ENCODE assay signal across 1 cellular context in the genomic region with DNA sequence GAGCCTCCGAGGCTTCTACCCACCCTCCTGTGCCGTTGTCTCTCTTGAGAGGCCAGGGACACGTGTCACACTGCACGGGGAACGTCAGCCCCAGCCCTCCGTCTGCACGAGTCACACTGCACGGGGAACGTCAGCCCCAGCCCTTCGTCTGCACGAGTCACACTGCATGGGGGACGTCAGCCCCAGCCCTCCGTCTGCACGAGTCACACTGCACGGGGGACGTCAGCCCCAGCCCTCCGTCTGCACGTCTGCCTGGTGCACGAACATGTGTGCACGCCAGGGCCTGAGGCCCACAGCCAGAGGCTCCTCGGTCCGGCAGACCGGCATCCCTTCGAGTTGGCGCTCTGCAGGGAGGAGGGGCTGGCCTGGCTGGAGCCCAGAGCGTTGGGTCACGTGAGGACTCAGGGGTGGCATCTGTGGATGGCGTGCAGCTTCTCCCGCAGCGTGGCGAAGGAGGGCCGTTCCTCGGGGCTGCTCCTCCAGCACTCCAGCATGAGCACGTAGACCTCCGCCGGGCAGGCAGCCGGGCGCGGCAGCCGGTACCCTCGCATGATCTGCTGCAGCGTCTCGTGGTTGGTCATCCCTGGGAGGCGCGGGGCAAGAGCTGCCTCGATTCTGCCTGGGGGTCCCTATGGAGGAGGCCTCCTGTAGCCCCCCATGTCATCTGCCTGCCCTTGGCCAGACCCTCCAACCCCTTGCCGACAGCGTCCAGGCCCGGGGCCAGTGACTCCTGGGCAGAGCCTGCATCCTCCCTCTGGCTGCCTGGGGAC.
TF ChIP-seq lines count a peak whose summit lies in the region.

No MANE protein-coding gene starts in this region.

TF ChIP-seq in HepG2, 621 proteins besides CTCF, POLR2A, EP300 and RAD21 (continues in another document):
- no peak for TF ChIP-seq PTBP1 (IDR thresholded peaks at IDR 0.05; ENCODE audit: low read depth, low read length, poor library complexity, severe bottlenecking)
- TF ChIP-seq FOXO1 (CRISPR knock-in tag; IDR thresholded peaks at IDR 0.05): no peak
- 0 out of 2 replicates have a peak, but pooled peaks have one; percentile 14 for TF ChIP-seq MTA1 (CRISPR knock-in tag; IDR thresholded peaks at IDR 0.05; ENCODE audit: borderline replicate concordance)
- no peak for TF ChIP-seq CREM (IDR thresholded peaks at IDR 0.05)
- TF ChIP-seq CREM (CRISPR knock-in tag; IDR thresholded peaks at IDR 0.05): no peak
- TF ChIP-seq ZFP36L2 (CRISPR knock-in tag; IDR thresholded peaks at IDR 0.05): no peak
- TF ChIP-seq, protein P1, sequence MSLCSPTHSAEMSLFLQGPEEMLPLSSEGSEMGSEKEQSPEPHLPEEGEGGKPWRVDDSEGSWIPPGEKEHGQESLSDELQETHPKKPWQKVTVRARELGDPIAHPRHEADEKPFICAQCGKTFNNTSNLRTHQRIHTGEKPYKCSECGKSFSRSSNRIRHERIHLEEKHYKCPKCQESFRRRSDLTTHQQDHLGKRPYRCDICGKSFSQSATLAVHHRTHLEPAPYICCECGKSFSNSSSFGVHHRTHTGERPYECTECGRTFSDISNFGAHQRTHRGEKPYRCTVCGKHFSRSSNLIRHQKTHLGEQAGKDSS (CRISPR knock-in tag; IDR thresholded peaks at IDR 0.05; ENCODE audit: borderline replicate concordance, low read depth): no peak
- TF ChIP-seq, protein P2, sequence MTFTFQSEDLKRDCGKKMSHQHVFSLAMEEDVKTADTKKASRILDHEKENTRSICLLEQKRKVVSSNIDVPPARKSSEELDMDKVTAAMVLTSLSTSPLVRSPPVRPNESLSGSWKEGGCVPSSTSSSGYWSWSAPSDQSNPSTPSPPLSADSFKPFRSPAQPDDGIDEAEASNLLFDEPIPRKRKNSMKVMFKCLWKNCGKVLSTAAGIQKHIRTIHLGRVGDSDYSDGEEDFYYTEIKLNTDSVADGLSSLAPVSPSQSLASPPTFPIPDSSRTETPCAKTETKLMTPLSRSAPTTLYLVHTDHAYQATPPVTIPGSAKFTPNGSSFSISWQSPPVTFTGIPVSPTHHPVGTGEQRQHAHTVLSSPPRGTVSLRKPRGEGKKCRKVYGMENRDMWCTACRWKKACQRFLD (CRISPR knock-in tag; IDR thresholded peaks at IDR 0.05; ENCODE audit: borderline replicate concordance): no peak
- TF ChIP-seq, protein P3, sequence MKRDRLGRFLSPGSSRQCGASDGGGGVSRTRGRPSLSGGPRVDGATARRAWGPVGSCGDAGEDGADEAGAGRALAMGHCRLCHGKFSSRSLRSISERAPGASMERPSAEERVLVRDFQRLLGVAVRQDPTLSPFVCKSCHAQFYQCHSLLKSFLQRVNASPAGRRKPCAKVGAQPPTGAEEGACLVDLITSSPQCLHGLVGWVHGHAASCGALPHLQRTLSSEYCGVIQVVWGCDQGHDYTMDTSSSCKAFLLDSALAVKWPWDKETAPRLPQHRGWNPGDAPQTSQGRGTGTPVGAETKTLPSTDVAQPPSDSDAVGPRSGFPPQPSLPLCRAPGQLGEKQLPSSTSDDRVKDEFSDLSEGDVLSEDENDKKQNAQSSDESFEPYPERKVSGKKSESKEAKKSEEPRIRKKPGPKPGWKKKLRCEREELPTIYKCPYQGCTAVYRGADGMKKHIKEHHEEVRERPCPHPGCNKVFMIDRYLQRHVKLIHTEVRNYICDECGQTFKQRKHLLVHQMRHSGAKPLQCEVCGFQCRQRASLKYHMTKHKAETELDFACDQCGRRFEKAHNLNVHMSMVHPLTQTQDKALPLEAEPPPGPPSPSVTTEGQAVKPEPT (CRISPR knock-in tag; IDR thresholded peaks at IDR 0.05; ENCODE audit: low read depth): no peak
- TF ChIP-seq, protein P4, sequence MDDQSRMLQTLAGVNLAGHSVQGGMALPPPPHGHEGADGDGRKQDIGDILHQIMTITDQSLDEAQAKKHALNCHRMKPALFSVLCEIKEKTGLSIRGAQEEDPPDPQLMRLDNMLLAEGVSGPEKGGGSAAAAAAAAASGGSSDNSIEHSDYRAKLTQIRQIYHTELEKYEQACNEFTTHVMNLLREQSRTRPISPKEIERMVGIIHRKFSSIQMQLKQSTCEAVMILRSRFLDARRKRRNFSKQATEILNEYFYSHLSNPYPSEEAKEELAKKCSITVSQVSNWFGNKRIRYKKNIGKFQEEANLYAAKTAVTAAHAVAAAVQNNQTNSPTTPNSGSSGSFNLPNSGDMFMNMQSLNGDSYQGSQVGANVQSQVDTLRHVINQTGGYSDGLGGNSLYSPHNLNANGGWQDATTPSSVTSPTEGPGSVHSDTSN (CRISPR knock-in tag; IDR thresholded peaks at IDR 0.05; ENCODE audit: borderline replicate concordance): no peak
- TF ChIP-seq CEBPG (CRISPR knock-in tag; IDR thresholded peaks at IDR 0.05): no peak
- no peak for TF ChIP-seq ZNF121 (CRISPR knock-in tag; IDR thresholded peaks at IDR 0.05)
- no peak for TF ChIP-seq RFX3 (CRISPR knock-in tag; IDR thresholded peaks at IDR 0.05)
- no peak for TF ChIP-seq SP140L (CRISPR knock-in tag; IDR thresholded peaks at IDR 0.05; ENCODE audit: borderline replicate concordance)
- no peak for TF ChIP-seq PRPF4 (IDR thresholded peaks at IDR 0.05; ENCODE audit: low read depth, low read length, poor library complexity, severe bottlenecking)
- TF ChIP-seq, protein P5, sequence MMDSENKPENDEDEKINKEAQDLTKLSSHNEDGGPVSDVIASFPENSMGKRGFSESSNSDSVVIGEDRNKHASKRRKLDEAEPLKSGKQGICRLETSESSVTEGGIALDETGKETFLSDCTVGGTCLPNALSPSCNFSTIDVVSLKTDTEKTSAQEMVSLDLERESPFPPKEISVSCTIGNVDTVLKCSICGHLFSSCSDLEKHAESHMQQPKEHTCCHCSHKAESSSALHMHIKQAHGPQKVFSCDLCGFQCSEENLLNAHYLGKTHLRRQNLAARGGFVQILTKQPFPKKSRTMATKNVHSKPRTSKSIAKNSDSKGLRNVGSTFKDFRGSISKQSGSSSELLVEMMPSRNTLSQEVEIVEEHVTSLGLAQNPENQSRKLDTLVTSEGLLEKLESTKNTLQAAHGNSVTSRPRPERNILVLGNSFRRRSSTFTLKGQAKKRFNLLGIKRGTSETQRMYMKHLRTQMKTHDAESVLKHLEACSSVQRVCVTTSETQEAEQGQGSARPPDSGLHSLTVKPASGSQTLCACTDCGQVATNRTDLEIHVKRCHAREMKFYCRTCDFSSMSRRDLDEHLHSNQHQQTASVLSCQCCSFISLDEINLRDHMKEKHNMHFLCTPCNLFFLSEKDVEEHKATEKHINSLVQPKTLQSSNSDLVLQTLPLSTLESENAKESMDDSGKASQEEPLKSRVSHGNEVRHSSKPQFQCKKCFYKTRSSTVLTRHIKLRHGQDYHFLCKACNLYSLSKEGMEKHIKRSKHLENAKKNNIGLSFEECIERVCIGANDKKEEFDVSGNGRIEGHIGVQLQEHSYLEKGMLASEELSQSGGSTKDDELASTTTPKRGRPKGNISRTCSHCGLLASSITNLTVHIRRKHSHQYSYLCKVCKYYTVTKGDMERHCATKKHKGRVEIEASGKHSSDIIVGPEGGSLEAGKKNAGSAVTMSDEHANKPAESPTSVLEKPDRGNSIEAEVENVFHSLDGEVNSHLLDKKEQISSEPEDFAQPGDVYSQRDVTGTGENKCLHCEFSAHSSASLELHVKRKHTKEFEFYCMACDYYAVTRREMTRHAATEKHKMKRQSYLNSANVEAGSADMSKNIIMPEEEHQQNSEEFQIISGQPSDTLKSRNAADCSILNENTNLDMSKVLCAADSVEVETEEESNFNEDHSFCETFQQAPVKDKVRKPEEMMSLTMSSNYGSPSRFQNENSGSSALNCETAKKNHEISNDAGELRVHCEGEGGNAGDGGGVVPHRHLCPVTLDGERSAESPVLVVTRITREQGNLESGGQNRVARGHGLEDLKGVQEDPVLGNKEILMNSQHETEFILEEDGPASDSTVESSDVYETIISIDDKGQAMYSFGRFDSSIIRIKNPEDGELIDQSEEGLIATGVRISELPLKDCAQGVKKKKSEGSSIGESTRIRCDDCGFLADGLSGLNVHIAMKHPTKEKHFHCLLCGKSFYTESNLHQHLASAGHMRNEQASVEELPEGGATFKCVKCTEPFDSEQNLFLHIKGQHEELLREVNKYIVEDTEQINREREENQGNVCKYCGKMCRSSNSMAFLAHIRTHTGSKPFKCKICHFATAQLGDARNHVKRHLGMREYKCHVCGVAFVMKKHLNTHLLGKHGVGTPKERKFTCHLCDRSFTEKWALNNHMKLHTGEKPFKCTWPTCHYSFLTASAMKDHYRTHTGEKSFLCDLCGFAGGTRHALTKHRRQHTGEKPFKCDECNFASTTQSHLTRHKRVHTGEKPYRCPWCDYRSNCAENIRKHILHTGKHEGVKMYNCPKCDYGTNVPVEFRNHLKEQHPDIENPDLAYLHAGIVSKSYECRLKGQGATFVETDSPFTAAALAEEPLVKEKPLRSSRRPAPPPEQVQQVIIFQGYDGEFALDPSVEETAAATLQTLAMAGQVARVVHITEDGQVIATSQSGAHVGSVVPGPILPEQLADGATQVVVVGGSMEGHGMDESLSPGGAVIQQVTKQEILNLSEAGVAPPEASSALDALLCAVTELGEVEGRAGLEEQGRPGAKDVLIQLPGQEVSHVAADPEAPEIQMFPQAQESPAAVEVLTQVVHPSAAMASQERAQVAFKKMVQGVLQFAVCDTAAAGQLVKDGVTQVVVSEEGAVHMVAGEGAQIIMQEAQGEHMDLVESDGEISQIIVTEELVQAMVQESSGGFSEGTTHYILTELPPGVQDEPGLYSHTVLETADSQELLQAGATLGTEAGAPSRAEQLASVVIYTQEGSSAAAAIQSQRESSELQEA (CRISPR knock-in tag; IDR thresholded peaks at IDR 0.05; ENCODE audit: not compliant biosample characterization): peak; percentile 14
- TF ChIP-seq, protein P6, sequence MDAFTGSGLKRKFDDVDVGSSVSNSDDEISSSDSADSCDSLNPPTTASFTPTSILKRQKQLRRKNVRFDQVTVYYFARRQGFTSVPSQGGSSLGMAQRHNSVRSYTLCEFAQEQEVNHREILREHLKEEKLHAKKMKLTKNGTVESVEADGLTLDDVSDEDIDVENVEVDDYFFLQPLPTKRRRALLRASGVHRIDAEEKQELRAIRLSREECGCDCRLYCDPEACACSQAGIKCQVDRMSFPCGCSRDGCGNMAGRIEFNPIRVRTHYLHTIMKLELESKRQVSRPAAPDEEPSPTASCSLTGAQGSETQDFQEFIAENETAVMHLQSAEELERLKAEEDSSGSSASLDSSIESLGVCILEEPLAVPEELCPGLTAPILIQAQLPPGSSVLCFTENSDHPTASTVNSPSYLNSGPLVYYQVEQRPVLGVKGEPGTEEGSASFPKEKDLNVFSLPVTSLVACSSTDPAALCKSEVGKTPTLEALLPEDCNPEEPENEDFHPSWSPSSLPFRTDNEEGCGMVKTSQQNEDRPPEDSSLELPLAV (CRISPR knock-in tag; conservative IDR thresholded peaks at IDR 0.05; ENCODE audit: low read depth): no peak
- TF ChIP-seq ZNF468 (CRISPR knock-in tag; IDR thresholded peaks at IDR 0.05): no peak
- TF ChIP-seq IKZF1 (IDR thresholded peaks at IDR 0.05): no peak
- TF ChIP-seq ZBTB21 (CRISPR knock-in tag; IDR thresholded peaks at IDR 0.05): no peak
- TF ChIP-seq ZNF567 (CRISPR knock-in tag; IDR thresholded peaks at IDR 0.05; ENCODE audit: borderline replicate concordance): no peak
- TF ChIP-seq, protein P7, sequence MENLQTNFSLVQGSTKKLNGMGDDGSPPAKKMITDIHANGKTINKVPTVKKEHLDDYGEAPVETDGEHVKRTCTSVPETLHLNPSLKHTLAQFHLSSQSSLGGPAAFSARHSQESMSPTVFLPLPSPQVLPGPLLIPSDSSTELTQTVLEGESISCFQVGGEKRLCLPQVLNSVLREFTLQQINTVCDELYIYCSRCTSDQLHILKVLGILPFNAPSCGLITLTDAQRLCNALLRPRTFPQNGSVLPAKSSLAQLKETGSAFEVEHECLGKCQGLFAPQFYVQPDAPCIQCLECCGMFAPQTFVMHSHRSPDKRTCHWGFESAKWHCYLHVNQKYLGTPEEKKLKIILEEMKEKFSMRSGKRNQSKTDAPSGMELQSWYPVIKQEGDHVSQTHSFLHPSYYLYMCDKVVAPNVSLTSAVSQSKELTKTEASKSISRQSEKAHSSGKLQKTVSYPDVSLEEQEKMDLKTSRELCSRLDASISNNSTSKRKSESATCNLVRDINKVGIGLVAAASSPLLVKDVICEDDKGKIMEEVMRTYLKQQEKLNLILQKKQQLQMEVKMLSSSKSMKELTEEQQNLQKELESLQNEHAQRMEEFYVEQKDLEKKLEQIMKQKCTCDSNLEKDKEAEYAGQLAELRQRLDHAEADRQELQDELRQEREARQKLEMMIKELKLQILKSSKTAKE (CRISPR knock-in tag; IDR thresholded peaks at IDR 0.05; ENCODE audit: borderline replicate concordance): no peak
- TF ChIP-seq SMAD1 (CRISPR knock-in tag; IDR thresholded peaks at IDR 0.05; ENCODE audit: borderline replicate concordance, low read depth): no peak
- 0 out of 2 replicates have a peak, but pooled peaks have one; percentile 41 for TF ChIP-seq ZNF383 (CRISPR knock-in tag; IDR thresholded peaks at IDR 0.05; ENCODE audit: borderline replicate concordance)
- TF ChIP-seq ZNF333 (CRISPR knock-in tag; IDR thresholded peaks at IDR 0.05; ENCODE audit: borderline replicate concordance): no peak
- TF ChIP-seq ZSCAN25 (CRISPR knock-in tag; IDR thresholded peaks at IDR 0.05): no peak
- TF ChIP-seq, protein P8, sequence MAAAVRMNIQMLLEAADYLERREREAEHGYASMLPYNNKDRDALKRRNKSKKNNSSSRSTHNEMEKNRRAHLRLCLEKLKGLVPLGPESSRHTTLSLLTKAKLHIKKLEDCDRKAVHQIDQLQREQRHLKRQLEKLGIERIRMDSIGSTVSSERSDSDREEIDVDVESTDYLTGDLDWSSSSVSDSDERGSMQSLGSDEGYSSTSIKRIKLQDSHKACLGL (CRISPR knock-in tag; IDR thresholded peaks at IDR 0.05): 0 out of 2 replicates have a peak, but pooled peaks have one; percentile 71
- TF ChIP-seq MEIS1 (CRISPR knock-in tag; IDR thresholded peaks at IDR 0.05; ENCODE audit: borderline replicate concordance): peak; percentile 69; the same call in 1 of the 2 replicates
- no peak for TF ChIP-seq ZNF761 (CRISPR knock-in tag; conservative IDR thresholded peaks at IDR 0.05)
- TF ChIP-seq, protein P9, sequence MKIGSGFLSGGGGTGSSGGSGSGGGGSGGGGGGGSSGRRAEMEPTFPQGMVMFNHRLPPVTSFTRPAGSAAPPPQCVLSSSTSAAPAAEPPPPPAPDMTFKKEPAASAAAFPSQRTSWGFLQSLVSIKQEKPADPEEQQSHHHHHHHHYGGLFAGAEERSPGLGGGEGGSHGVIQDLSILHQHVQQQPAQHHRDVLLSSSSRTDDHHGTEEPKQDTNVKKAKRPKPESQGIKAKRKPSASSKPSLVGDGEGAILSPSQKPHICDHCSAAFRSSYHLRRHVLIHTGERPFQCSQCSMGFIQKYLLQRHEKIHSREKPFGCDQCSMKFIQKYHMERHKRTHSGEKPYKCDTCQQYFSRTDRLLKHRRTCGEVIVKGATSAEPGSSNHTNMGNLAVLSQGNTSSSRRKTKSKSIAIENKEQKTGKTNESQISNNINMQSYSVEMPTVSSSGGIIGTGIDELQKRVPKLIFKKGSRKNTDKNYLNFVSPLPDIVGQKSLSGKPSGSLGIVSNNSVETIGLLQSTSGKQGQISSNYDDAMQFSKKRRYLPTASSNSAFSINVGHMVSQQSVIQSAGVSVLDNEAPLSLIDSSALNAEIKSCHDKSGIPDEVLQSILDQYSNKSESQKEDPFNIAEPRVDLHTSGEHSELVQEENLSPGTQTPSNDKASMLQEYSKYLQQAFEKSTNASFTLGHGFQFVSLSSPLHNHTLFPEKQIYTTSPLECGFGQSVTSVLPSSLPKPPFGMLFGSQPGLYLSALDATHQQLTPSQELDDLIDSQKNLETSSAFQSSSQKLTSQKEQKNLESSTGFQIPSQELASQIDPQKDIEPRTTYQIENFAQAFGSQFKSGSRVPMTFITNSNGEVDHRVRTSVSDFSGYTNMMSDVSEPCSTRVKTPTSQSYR (CRISPR knock-in tag; IDR thresholded peaks at IDR 0.05; ENCODE audit: borderline replicate concordance): no peak
- TF ChIP-seq STAT5B (CRISPR knock-in tag; IDR thresholded peaks at IDR 0.05): no peak
- 0 out of 2 replicates have a peak, but pooled peaks have one; percentile 56 for TF ChIP-seq ZNF230 (CRISPR knock-in tag; IDR thresholded peaks at IDR 0.05)
- no peak for TF ChIP-seq LCORL (IDR thresholded peaks at IDR 0.05)
- TF ChIP-seq LCORL (CRISPR knock-in tag; IDR thresholded peaks at IDR 0.05): no peak
- TF ChIP-seq ZNF496 (CRISPR knock-in tag; IDR thresholded peaks at IDR 0.05; ENCODE audit: insufficient replicate concordance): no peak
- TF ChIP-seq ZNF788 (CRISPR knock-in tag; IDR thresholded peaks at IDR 0.05; ENCODE audit: borderline replicate concordance): no peak
